In genomic region chr17:8186787-8187516, GRCh38 we compare ENCODE assay signal across 8 cellular contexts. TPM values are rescaled to one million over a fixed set of nuclear protein-coding genes. Genes with fewer than 3 reads are reported as not detected.
DNase-seq lines count a peak whose midpoint lies in the region; ATAC-seq and TF ChIP-seq lines count a peak whose summit lies in the region.

No MANE protein-coding gene starts in this region.

- ATAC-seq in SK-N-SH treated with all-trans-retinoic acid at 6 μM for 48 hours (peak; percentile 47), Right ventricle myocardium superior (ENCODE audit: poor library complexity) (peak; percentile 70), thoracic aorta (ENCODE audit: insufficient number of reproducible peaks, low FRiP score, low read depth) (peak; percentile 40)
- peak; percentile 56 to 59 for ATAC-seq in activated naive CD4-positive, alpha-beta T cell treated with anti-CD3 and anti-CD28 coated beads, Interleukin-2, amount 50 U/mL, for 72 hours

- H3K9me3 Mint-ChIP-seq in activated naive CD4-positive, alpha-beta T cell treated with anti-CD3 and anti-CD28 coated beads, Interleukin-2, amount 50 U/mL, for 72 hours = no peaks in the 10 kb centered on the region

- H3K36me3 Mint-ChIP-seq in activated naive CD4-positive, alpha-beta T cell treated with anti-CD3 and anti-CD28 coated beads, Interleukin-2, amount 50 U/mL, for 72 hours = peaks cover 0 to 5% of the 10 kb centered on the region in 2 donors

- H3K27ac Mint-ChIP-seq in activated naive CD4-positive, alpha-beta T cell treated with anti-CD3 and anti-CD28 coated beads, Interleukin-2, amount 50 U/mL, for 72 hours = no peak overlapping the region

- H3K36me3 ChIP-seq in ovary (no peaks in the 10 kb centered on the region), thoracic aorta (no peaks in the 10 kb centered on the region)

- H3K4me1 ChIP-seq in ovary (ENCODE audit: insufficient read depth) (peaks cover 16% of the 10 kb centered on the region), thoracic aorta (ENCODE audit: control insufficient read depth in 1 of 2, low read depth in 2 of 2) (peaks cover 16 to 29% of the 10 kb centered on the region in 2 donors)

- TF ChIP-seq CTCF in ovary (IDR thresholded peaks at IDR 0.05) = peak in 1 of 3 donors; percentile 11
- TF ChIP-seq CTCF in thoracic aorta (IDR thresholded peaks at IDR 0.05) = no peak

- peak; percentile 35 for TF ChIP-seq POLR2A in ovary (IDR thresholded peaks at IDR 0.05)

- intact Hi-C loops in Right ventricle myocardium superior (cut with DNase I) = loop anchor here (2.0 kb wide), 2 partner anchors 34 to 68 kb away; partner anchors contain the start of gene ALOXE3
- intact Hi-C loops in ovary (cut with DNase I) = loop anchor here (2.0 to 10.0 kb wide), 6 partner anchors 35 to 1172 kb away; partner anchors contain the start of genes ALOXE3 (in 2 of the 4), HES7 (in 1 of the 4) and RNASEK (in 1 of the 4)

- TF ChIP-seq EP300 in ovary (IDR thresholded peaks at IDR 0.05) = no peak

- DNase-seq in COLO668 (lab: John Stamatoyannopoulos, UW; ENCODE audit: unreplicated experiment) = peak; percentile 83
- peak; percentile 90 for DNase-seq in H4 (ENCODE audit: low spot score)
- peak; percentile 94 for DNase-seq in NCI-H1105 (lab: John Stamatoyannopoulos, UW)
- peak; percentile 95 to 97 for DNase-seq in activated naive CD4-positive, alpha-beta T cell treated with anti-CD3 and anti-CD28 coated beads, Interleukin-2, amount 50 U/mL, for 72 hours (ENCODE audit: low spot score in 2 of 2)
- DNase-seq in Right ventricle myocardium superior = peak; percentile 94
- DNase-seq in ovary = peak; percentile 94 to 96 (median 94)
- peak; percentile 81 for DNase-seq in thoracic aorta (ENCODE audit: low spot score)

- H3K27me3 ChIP-seq in ovary (no peaks in the 10 kb centered on the region), thoracic aorta (replicated peaks; ENCODE audit: insufficient read depth) (no peaks in the 10 kb centered on the region)

- H3K4me3 ChIP-seq in ovary (peak overlapping the region; percentile 80), thoracic aorta (peak overlapping the region; percentile 73)

- WGBS in ovary, 3 donors = 0% methylated on average over 32 of the region's 32 CpGs

- H3K9me3 ChIP-seq in ovary (no peaks in the 10 kb centered on the region), thoracic aorta (no peaks in the 10 kb centered on the region)

- H3K27ac ChIP-seq in ovary (peak overlapping the region; percentile 84 to 91), thoracic aorta (peak overlapping the region; percentile 88 to 91)

TF ChIP-seq in SK-N-SH treated with all-trans-retinoic acid at 6 μM for 48 hours, 23 proteins besides CTCF, POLR2A, EP300 and RAD21 (continues in another document):
- TF ChIP-seq GLIS3 (CRISPR knock-in tag; IDR thresholded peaks at IDR 0.05) (no peak), CSRNP3 (CRISPR knock-in tag; IDR thresholded peaks at IDR 0.05) (no peak), CREB5 (CRISPR knock-in tag; IDR thresholded peaks at IDR 0.05; ENCODE audit: low read depth) (no peak), CSDC2 (CRISPR knock-in tag; IDR thresholded peaks at IDR 0.05) (no peak), ZFP3 (CRISPR knock-in tag; IDR thresholded peaks at IDR 0.05) (no peak), SNAI2 (CRISPR knock-in tag; IDR thresholded peaks at IDR 0.05) (no peak), TCF4 (CRISPR knock-in tag; IDR thresholded peaks at IDR 0.05; ENCODE audit: borderline replicate concordance) (no peak), BACH2 (CRISPR knock-in tag; IDR thresholded peaks at IDR 0.05; ENCODE audit: borderline replicate concordance) (no peak), ZC3H10 (CRISPR knock-in tag; IDR thresholded peaks at IDR 0.05) (no peak), ESRRG (CRISPR knock-in tag; IDR thresholded peaks at IDR 0.05) (no peak), PATZ1 (CRISPR knock-in tag; IDR thresholded peaks at IDR 0.05; ENCODE audit: borderline replicate concordance) (no peak), TOX (CRISPR knock-in tag; IDR thresholded peaks at IDR 0.05; ENCODE audit: borderline replicate concordance) (no peak), ZNF70 (CRISPR knock-in tag; IDR thresholded peaks at IDR 0.05) (no peak)

RNA-seq across cellular contexts. Expression of gene BORCS6, which starts 3.0 kb away (rescaled TPM):
- total RNA-seq in H4 (2014; rRNA removed; shearing (Covaris generic)) = 0.62 and 0.68 TPM in 2 replicates
- 1 to 10 TPM; 5.4 to 7.2 TPM for total RNA-seq in activated naive CD4-positive, alpha-beta T cell treated with anti-CD3 and anti-CD28 coated beads, Interleukin-2, amount 50 U/mL, for 72 hours
- total RNA-seq in Right ventricle myocardium superior (8.5 TPM), ovary (1 to 10 TPM; 5.5 to 7.2 (median 6.7) TPM), thoracic aorta (10 to 100 TPM; 11.9 to 13.8 TPM)
- polyA plus RNA-seq in ovary = 1 to 10 TPM; 1.3 to 7.2 TPM

RNA-seq across cellular contexts. Expression of gene TMEM107, which starts 10.8 kb away (rescaled TPM):
- 1.7 and 13.3 TPM in 2 replicates for total RNA-seq in H4 (2014; rRNA removed; shearing (Covaris generic))
- total RNA-seq in activated naive CD4-positive, alpha-beta T cell treated with anti-CD3 and anti-CD28 coated beads, Interleukin-2, amount 50 U/mL, for 72 hours = 10 to 100 TPM; 32.7 to 48.9 TPM
- total RNA-seq in Right ventricle myocardium superior (7.1 TPM), ovary (10 to 100 TPM in 5 of 7 donors, 1 to 10 TPM in 2; 7.5 to 57.6 (median 16.1) TPM), thoracic aorta (10 to 100 TPM in 1 of 2 donors, 1 to 10 TPM in 1; 8.4 to 32.1 TPM)
- 10 to 100 TPM in 1 of 2 donors, 1 to 10 TPM in 1; 8.2 to 10.3 TPM for polyA plus RNA-seq in ovary

RNA-seq across cellular contexts. Expression of gene AURKB, which starts 23.4 kb away (rescaled TPM):
- total RNA-seq in H4 (2014; rRNA removed; shearing (Covaris generic)) = 33.4 and 50.5 TPM in 2 replicates
- 100 to 1,000 TPM; 169 to 319 TPM for total RNA-seq in activated naive CD4-positive, alpha-beta T cell treated with anti-CD3 and anti-CD28 coated beads, Interleukin-2, amount 50 U/mL, for 72 hours
- total RNA-seq in Right ventricle myocardium superior (0.56 TPM), ovary (1 to 10 TPM in 2 of 7 donors, under 1 TPM in 2, not detected in 3; 0.80 to 1.7 (median 1.1) TPM), thoracic aorta (1 to 10 TPM in 1 of 2 donors, not detected in 1; 1.6 TPM)
- 1 to 10 TPM in 1 of 2 donors, under 1 TPM in 1; 0.68 to 1.5 TPM for polyA plus RNA-seq in ovary

RNA-seq across cellular contexts. Expression of gene VAMP2, which starts 24.2 kb away (rescaled TPM):
- 0.64 TPM in 2 replicates for total RNA-seq in H4 (2014; rRNA removed; shearing (Covaris generic))
- total RNA-seq in activated naive CD4-positive, alpha-beta T cell treated with anti-CD3 and anti-CD28 coated beads, Interleukin-2, amount 50 U/mL, for 72 hours = 10 to 100 TPM; 43.6 to 85.6 TPM
- 54.8 TPM for total RNA-seq in Right ventricle myocardium superior
- total RNA-seq in ovary = 100 to 1,000 TPM in 4 of 7 donors, 10 to 100 TPM in 3; 35.5 to 147 (median 118) TPM
- 100 to 1,000 TPM in 1 of 2 donors, 10 to 100 TPM in 1; 99.2 to 233 TPM for polyA plus RNA-seq in ovary
- total RNA-seq in thoracic aorta = 10 to 100 TPM; 36.0 to 50.3 TPM

RNA-seq across cellular contexts. Expression of gene PER1, which starts 34.7 kb away (rescaled TPM):
- total RNA-seq in H4 (2014; rRNA removed; shearing (Covaris generic)) = 4.4 and 4.6 TPM in 2 replicates
- total RNA-seq in activated naive CD4-positive, alpha-beta T cell treated with anti-CD3 and anti-CD28 coated beads, Interleukin-2, amount 50 U/mL, for 72 hours = 100 to 1,000 TPM in 1 of 2 donors, 10 to 100 TPM in 1; 80.9 to 294 TPM
- total RNA-seq in Right ventricle myocardium superior (124 TPM), ovary (100 to 1,000 TPM in 6 of 7 donors, 10 to 100 TPM in 1; 74.9 to 394 (median 165) TPM), thoracic aorta (100 to 1,000 TPM; 175 to 292 TPM)
- 100 to 1,000 TPM in 1 of 2 donors, 10 to 100 TPM in 1; 12.8 to 164 TPM for polyA plus RNA-seq in ovary

Comparison
In these comparisons a context has a peak if more than half of its experiments do, and no peak if none do; other contexts are left out.
1. Peak in every context shown above with its lines: DNase-seq, ATAC-seq, H3K4me3 ChIP-seq and H3K27ac ChIP-seq.
2. RNA of gene AURKB, which starts 23.4 kb away (total RNA-seq): 169 to 319 TPM in activated naive CD4-positive, alpha-beta T cell treated with anti-CD3 and anti-CD28 coated beads, Interleukin-2, amount 50 U/mL, for 72 hours and 33.4 to 50.5 TPM in H4; 1.6 TPM in thoracic aorta, 0.80 to 1.7 TPM in ovary and 0.56 TPM in Right ventricle myocardium superior (single experiment); every median in the first group is over 10 times any median in the second.